Comparison of ENCODE assay signal across 8 cellular contexts in the genomic region with DNA sequence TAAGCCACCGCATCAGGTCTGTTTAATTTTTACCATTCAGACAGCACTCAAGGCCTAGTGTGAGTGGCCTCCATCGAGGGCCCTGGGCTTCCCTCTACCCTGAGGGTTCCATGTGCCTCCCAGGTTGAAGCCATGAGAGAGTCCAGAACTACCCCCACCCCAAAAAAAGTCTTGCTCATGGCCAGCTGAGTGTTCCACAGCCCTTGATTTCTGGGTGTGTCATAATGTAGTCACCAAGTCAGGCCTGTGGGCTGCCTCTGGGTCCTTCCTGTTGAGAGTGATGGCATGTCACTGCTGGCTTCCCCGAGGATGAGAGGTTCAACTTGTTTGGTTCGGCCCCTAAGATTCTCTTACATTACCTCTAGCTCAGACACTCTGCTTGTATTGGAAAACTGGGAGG.
A peak's percentile ranks its signal among the peaks of the same experiment; 100 is the strongest.
DNase-seq lines count a peak whose midpoint lies in the region; ATAC-seq and TF ChIP-seq lines count a peak whose summit lies in the region.

No MANE protein-coding gene starts in this region.

- H3K27ac Mint-ChIP-seq in activated naive CD4-positive, alpha-beta T cell treated with anti-CD3 and anti-CD28 coated beads, Interleukin-2, amount 50 U/mL, for 72 hours, result peak overlapping the region; percentile 95 to 100

- no peaks in the 10 kb centered on the region for H3K9me3 Mint-ChIP-seq in activated naive CD4-positive, alpha-beta T cell treated with anti-CD3 and anti-CD28 coated beads, Interleukin-2, amount 50 U/mL, for 72 hours

- CTCF ChIA-PET in AG04450 (lab: Charles Lee), result interaction anchor here (1.4 to 4.3 kb wide), 2 partner anchors 99 to 103 kb away, joined by 3 to 34 read pairs; no protein-coding TSS in a partner anchor

- H3K4me3 ChIP-seq in AG04450 (ENCODE audit: low read depth, low read length) (no peak overlapping the region), osteoblast (ENCODE audit: insufficient read depth, low read length) (peak overlapping the region; percentile 56)

- peaks cover 4 to 5% of the 10 kb centered on the region in 2 donors for H3K36me3 Mint-ChIP-seq in activated naive CD4-positive, alpha-beta T cell treated with anti-CD3 and anti-CD28 coated beads, Interleukin-2, amount 50 U/mL, for 72 hours

- peak overlapping the region; percentile 89 for H3K4me2 ChIP-seq in osteoblast (ENCODE audit: insufficient read depth, low read length)

- no peak for TF ChIP-seq CTCF in AG04450 (IDR thresholded peaks at IDR 0.05; ENCODE audit: low read depth, low read length)
- no peak for TF ChIP-seq CTCF in osteoblast (IDR thresholded peaks at IDR 0.05; ENCODE audit: extremely low read depth, low read depth, low read length)
- TF ChIP-seq CTCF in GM20000 (IDR thresholded peaks at IDR 0.05; ENCODE audit: extremely low read depth, missing control alignments), result no peak

- DNase-seq in AG04450 (ENCODE audit: low read depth, low spot score) (no peak), RPMI7951 (ENCODE audit: low read depth) (peak; percentile 86), osteoblast (ENCODE audit: insufficient read length, low spot score, missing footprints) (peak; percentile 87), SKM-1 (lab: John Stamatoyannopoulos, UW; ENCODE audit: unreplicated experiment) (no peak), GM20000 (ENCODE audit: low spot score) (no peak), NCI-H2081 treated with DMSO at 0.1 percent for 48 hours (lab: John Stamatoyannopoulos, UW) (no peak)
- DNase-seq in activated naive CD4-positive, alpha-beta T cell treated with anti-CD3 and anti-CD28 coated beads, Interleukin-2, amount 50 U/mL, for 72 hours (ENCODE audit: low spot score in 2 of 2), result peak; percentile 64 to 82

- H3K9me3 ChIP-seq in AG04450 (ENCODE audit: control insufficient read depth, insufficient read depth, low read length) (no peaks in the 10 kb centered on the region), osteoblast (ENCODE audit: low read depth, low read length) (no peaks in the 10 kb centered on the region)

- H4K20me1 ChIP-seq in osteoblast (ENCODE audit: insufficient read depth, low read length), result no peaks in the 10 kb centered on the region

- ATAC-seq in activated naive CD4-positive, alpha-beta T cell treated with anti-CD3 and anti-CD28 coated beads, Interleukin-2, amount 50 U/mL, for 72 hours, result peak; percentile 79 to 88
- no peak for ATAC-seq in HG03175 (IDR thresholded peaks at IDR 0.05; ENCODE audit: unreplicated experiment)

- H3K4me1 ChIP-seq in osteoblast (ENCODE audit: insufficient read depth, low read length), result peaks cover 55% of the 10 kb centered on the region

- H2AFZ ChIP-seq in osteoblast (ENCODE audit: low read length), result peak overlapping the region; percentile 90

- peaks cover 20% of the 10 kb centered on the region for H3K79me2 ChIP-seq in osteoblast (ENCODE audit: insufficient read depth, low read length)

- POLR2A ChIA-PET in AG04450 (lab: Yijun Ruan, JAX), result interaction anchor here (0.7 kb wide), 1 partner anchor 100 kb away, joined by 5 read pairs; no protein-coding TSS in a partner anchor

- H3K36me3 ChIP-seq in osteoblast (ENCODE audit: insufficient read depth, low read length), result no peaks in the 10 kb centered on the region

- H3K27me3 ChIP-seq in AG04450 (ENCODE audit: control insufficient read depth, insufficient read depth, low read length) (no peaks in the 10 kb centered on the region), osteoblast (ENCODE audit: insufficient read depth, low read length) (no peaks in the 10 kb centered on the region)

- H3K27ac ChIP-seq in AG04450 (ENCODE audit: low read depth, low read length), result peak overlapping the region; percentile 57
- peak overlapping the region; percentile 95 for H3K27ac ChIP-seq in osteoblast (ENCODE audit: low read depth, low read length)

Comparison
In these comparisons a context has a peak if more than half of its experiments do, and no peak if none do; other contexts are left out.
1. DNase-seq: peak in RPMI7951 (single experiment), activated naive CD4-positive, alpha-beta T cell treated with anti-CD3 and anti-CD28 coated beads, Interleukin-2, amount 50 U/mL, for 72 hours (2 of 2) and osteoblast (single experiment); none in AG04450 (single experiment), SKM-1 (single experiment), GM20000 (single experiment) and NCI-H2081 treated with DMSO at 0.1 percent for 48 hours (single experiment).